ENCODE assay signal across 1 cellular context in the genomic region with DNA sequence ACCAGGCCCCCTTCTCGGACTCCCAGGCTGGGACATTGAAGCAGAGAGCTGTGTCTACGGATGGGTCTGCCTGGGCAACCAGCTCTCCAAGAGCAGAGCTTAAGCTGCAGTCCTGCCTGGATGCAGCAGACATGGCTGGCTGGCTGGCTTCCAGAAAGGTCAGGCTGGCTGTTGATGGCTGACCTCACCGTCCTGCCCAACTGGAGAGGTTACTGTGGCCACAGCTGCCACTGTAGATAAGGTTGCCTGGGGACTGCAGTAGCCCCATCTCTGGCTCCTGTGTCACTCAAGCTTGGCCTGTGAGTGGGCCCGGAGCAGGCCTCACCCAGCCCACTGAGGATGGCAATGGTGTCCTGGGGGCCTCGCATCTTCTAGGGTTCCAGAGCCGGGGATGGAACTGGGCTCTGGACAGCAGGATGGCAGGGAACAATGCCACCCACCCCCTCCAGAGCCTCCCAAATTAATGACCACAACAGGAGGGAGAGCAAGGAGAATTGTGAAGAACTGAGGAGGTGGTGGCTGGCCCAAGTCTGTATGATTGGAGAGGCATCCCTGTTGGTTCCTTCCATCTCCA.
TF ChIP-seq lines count a peak whose summit lies in the region.

No MANE protein-coding gene starts in this region.

TF ChIP-seq in K562, 482 proteins besides CTCF, POLR2A, EP300 and RAD21 (continued from another document and continues in another):
- TF ChIP-seq, protein P1, sequence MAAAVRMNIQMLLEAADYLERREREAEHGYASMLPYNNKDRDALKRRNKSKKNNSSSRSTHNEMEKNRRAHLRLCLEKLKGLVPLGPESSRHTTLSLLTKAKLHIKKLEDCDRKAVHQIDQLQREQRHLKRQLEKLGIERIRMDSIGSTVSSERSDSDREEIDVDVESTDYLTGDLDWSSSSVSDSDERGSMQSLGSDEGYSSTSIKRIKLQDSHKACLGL (CRISPR knock-in tag; IDR thresholded peaks at IDR 0.05; ENCODE audit: borderline replicate concordance, poor library complexity, severe bottlenecking) = no peak
- TF ChIP-seq ZNF77 (CRISPR knock-in tag; IDR thresholded peaks at IDR 0.05) = no peak
- 0 out of 3 replicates have a peak, but pooled peaks of 1 of the 2 experiments have one; percentile 45 for TF ChIP-seq CBX3 (IDR thresholded peaks at IDR 0.05; ENCODE audit: borderline replicate concordance in 1 of 2, low read length in 2 of 2)
- TF ChIP-seq PML (IDR thresholded peaks at IDR 0.05; ENCODE audit: low read length) = peak; percentile 93
- TF ChIP-seq, protein P2, sequence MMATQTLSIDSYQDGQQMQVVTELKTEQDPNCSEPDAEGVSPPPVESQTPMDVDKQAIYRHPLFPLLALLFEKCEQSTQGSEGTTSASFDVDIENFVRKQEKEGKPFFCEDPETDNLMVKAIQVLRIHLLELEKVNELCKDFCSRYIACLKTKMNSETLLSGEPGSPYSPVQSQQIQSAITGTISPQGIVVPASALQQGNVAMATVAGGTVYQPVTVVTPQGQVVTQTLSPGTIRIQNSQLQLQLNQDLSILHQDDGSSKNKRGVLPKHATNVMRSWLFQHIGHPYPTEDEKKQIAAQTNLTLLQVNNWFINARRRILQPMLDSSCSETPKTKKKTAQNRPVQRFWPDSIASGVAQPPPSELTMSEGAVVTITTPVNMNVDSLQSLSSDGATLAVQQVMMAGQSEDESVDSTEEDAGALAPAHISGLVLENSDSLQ (IDR thresholded peaks at IDR 0.05) = peak; percentile 98
- TF ChIP-seq ZNF695 (CRISPR knock-in tag; IDR thresholded peaks at IDR 0.05) = no peak
- TF ChIP-seq, protein P3, sequence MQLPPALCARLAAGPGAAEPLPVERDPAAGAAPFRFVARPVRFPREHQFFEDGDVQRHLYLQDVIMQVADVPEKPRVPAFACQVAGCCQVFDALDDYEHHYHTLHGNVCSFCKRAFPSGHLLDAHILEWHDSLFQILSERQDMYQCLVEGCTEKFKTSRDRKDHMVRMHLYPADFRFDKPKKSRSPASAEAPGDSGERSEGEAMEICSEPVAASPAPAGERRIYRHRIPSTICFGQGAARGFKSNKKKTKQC (CRISPR knock-in tag; IDR thresholded peaks at IDR 0.05) = no peak; the same call in 1 of the 2 replicates
- TF ChIP-seq, protein P4, sequence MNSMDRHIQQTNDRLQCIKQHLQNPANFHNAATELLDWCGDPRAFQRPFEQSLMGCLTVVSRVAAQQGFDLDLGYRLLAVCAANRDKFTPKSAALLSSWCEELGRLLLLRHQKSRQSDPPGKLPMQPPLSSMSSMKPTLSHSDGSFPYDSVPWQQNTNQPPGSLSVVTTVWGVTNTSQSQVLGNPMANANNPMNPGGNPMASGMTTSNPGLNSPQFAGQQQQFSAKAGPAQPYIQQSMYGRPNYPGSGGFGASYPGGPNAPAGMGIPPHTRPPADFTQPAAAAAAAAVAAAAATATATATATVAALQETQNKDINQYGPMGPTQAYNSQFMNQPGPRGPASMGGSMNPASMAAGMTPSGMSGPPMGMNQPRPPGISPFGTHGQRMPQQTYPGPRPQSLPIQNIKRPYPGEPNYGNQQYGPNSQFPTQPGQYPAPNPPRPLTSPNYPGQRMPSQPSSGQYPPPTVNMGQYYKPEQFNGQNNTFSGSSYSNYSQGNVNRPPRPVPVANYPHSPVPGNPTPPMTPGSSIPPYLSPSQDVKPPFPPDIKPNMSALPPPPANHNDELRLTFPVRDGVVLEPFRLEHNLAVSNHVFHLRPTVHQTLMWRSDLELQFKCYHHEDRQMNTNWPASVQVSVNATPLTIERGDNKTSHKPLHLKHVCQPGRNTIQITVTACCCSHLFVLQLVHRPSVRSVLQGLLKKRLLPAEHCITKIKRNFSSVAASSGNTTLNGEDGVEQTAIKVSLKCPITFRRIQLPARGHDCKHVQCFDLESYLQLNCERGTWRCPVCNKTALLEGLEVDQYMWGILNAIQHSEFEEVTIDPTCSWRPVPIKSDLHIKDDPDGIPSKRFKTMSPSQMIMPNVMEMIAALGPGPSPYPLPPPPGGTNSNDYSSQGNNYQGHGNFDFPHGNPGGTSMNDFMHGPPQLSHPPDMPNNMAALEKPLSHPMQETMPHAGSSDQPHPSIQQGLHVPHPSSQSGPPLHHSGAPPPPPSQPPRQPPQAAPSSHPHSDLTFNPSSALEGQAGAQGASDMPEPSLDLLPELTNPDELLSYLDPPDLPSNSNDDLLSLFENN (IDR thresholded peaks at IDR 0.05; ENCODE audit: low read depth in 2 of 2, low read length in 2 of 2) = peak in 1 of 2 experiments; percentile 94; a peak in 2 of 4 replicates
- peak; percentile 65 to 67; a peak in 3 of 4 replicates for TF ChIP-seq FOXK2 (conservative IDR thresholded peaks at IDR 0.05 in 1 of 2, IDR thresholded peaks at IDR 0.05 in 1 of 2; ENCODE audit: low read depth in 2 of 2)
- no peak for TF ChIP-seq BDP1 (IDR thresholded peaks at IDR 0.05; ENCODE audit: insufficient read depth, insufficient read length)
- TF ChIP-seq TAF7 (tag; IDR thresholded peaks at IDR 0.05) = 0 out of 2 replicates have a peak, but pooled peaks have one; percentile 2
- TF ChIP-seq JUNB (CRISPR knock-in tag; conservative IDR thresholded peaks at IDR 0.05) = no peak
- TF ChIP-seq ATF1 (CRISPR knock-in tag; IDR thresholded peaks at IDR 0.05) = no peak
- TF ChIP-seq ATF1 (tag; IDR thresholded peaks at IDR 0.05) = peak; percentile 70
- TF ChIP-seq MAZ (CRISPR knock-in tag; conservative IDR thresholded peaks at IDR 0.05 in 1 of 2, IDR thresholded peaks at IDR 0.05 in 1 of 2) = peak; percentile 49 to 85; a peak in 3 of 4 replicates
- peak; percentile 94 for TF ChIP-seq RFX1 (IDR thresholded peaks at IDR 0.05)
- no peak for TF ChIP-seq KHSRP (IDR thresholded peaks at IDR 0.05)
- peak; percentile 99 for TF ChIP-seq TCF3 (CRISPR knock-in tag; IDR thresholded peaks at IDR 0.05)
- no peak for TF ChIP-seq ZNF696 (CRISPR knock-in tag; conservative IDR thresholded peaks at IDR 0.05)
- no peak for TF ChIP-seq ZBTB8A (IDR thresholded peaks at IDR 0.05; ENCODE audit: partially characterized antibody)
- TF ChIP-seq, protein P5, sequence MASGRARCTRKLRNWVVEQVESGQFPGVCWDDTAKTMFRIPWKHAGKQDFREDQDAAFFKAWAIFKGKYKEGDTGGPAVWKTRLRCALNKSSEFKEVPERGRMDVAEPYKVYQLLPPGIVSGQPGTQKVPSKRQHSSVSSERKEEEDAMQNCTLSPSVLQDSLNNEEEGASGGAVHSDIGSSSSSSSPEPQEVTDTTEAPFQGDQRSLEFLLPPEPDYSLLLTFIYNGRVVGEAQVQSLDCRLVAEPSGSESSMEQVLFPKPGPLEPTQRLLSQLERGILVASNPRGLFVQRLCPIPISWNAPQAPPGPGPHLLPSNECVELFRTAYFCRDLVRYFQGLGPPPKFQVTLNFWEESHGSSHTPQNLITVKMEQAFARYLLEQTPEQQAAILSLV (tag; IDR thresholded peaks at IDR 0.05) = no peak
- TF ChIP-seq TCF7 (IDR thresholded peaks at IDR 0.05; ENCODE audit: borderline replicate concordance) = no peak
- TF ChIP-seq, protein P6, sequence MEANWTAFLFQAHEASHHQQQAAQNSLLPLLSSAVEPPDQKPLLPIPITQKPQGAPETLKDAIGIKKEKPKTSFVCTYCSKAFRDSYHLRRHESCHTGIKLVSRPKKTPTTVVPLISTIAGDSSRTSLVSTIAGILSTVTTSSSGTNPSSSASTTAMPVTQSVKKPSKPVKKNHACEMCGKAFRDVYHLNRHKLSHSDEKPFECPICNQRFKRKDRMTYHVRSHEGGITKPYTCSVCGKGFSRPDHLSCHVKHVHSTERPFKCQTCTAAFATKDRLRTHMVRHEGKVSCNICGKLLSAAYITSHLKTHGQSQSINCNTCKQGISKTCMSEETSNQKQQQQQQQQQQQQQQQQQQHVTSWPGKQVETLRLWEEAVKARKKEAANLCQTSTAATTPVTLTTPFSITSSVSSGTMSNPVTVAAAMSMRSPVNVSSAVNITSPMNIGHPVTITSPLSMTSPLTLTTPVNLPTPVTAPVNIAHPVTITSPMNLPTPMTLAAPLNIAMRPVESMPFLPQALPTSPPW (CRISPR knock-in tag; IDR thresholded peaks at IDR 0.05) = peak; percentile 68
- peak; percentile 98 for TF ChIP-seq CBFA2T3 (IDR thresholded peaks at IDR 0.05)
- peak; percentile 98 for TF ChIP-seq GATA2 (CRISPR knock-in tag; IDR thresholded peaks at IDR 0.05)
- TF ChIP-seq, protein P7, sequence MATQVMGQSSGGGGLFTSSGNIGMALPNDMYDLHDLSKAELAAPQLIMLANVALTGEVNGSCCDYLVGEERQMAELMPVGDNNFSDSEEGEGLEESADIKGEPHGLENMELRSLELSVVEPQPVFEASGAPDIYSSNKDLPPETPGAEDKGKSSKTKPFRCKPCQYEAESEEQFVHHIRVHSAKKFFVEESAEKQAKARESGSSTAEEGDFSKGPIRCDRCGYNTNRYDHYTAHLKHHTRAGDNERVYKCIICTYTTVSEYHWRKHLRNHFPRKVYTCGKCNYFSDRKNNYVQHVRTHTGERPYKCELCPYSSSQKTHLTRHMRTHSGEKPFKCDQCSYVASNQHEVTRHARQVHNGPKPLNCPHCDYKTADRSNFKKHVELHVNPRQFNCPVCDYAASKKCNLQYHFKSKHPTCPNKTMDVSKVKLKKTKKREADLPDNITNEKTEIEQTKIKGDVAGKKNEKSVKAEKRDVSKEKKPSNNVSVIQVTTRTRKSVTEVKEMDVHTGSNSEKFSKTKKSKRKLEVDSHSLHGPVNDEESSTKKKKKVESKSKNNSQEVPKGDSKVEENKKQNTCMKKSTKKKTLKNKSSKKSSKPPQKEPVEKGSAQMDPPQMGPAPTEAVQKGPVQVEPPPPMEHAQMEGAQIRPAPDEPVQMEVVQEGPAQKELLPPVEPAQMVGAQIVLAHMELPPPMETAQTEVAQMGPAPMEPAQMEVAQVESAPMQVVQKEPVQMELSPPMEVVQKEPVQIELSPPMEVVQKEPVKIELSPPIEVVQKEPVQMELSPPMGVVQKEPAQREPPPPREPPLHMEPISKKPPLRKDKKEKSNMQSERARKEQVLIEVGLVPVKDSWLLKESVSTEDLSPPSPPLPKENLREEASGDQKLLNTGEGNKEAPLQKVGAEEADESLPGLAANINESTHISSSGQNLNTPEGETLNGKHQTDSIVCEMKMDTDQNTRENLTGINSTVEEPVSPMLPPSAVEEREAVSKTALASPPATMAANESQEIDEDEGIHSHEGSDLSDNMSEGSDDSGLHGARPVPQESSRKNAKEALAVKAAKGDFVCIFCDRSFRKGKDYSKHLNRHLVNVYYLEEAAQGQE (CRISPR knock-in tag; IDR thresholded peaks at IDR 0.05; ENCODE audit: low read depth) = no peak
- peak; percentile 95 for TF ChIP-seq SMARCA4 (IDR thresholded peaks at IDR 0.05)
- peak; percentile 46 for TF ChIP-seq MYC (IDR thresholded peaks at IDR 0.05; ENCODE audit: low read depth, low read length)
- TF ChIP-seq MYC (CRISPR knock-in tag; IDR thresholded peaks at IDR 0.05; ENCODE audit: borderline replicate concordance, low read depth) = no peak
- TF ChIP-seq ZSCAN32 (CRISPR knock-in tag; IDR thresholded peaks at IDR 0.05) = peak; percentile 56; the same call in 1 of the 2 replicates
- no peak for TF ChIP-seq ESRRB (CRISPR knock-in tag; IDR thresholded peaks at IDR 0.05; ENCODE audit: borderline replicate concordance)
- no peak for TF ChIP-seq CHD4 (IDR thresholded peaks at IDR 0.05; ENCODE audit: insufficient read depth, insufficient replicate concordance, low read depth, low read length, poor library complexity, severe bottlenecking)
- TF ChIP-seq EWSR1 (IDR thresholded peaks at IDR 0.05; ENCODE audit: borderline replicate concordance, low read depth, partially characterized antibody) = no peak
- TF ChIP-seq HNRNPH1 (optimal IDR thresholded peaks at IDR 0.05; ENCODE audit: low read depth, low read length) = no peak
- TF ChIP-seq ZNF668 (CRISPR knock-in tag; IDR thresholded peaks at IDR 0.05) = no peak
- TF ChIP-seq ZNF224 (CRISPR knock-in tag; IDR thresholded peaks at IDR 0.05) = no peak
- TF ChIP-seq BCOR (IDR thresholded peaks at IDR 0.05) = peak; percentile 78
- TF ChIP-seq, protein P8, sequence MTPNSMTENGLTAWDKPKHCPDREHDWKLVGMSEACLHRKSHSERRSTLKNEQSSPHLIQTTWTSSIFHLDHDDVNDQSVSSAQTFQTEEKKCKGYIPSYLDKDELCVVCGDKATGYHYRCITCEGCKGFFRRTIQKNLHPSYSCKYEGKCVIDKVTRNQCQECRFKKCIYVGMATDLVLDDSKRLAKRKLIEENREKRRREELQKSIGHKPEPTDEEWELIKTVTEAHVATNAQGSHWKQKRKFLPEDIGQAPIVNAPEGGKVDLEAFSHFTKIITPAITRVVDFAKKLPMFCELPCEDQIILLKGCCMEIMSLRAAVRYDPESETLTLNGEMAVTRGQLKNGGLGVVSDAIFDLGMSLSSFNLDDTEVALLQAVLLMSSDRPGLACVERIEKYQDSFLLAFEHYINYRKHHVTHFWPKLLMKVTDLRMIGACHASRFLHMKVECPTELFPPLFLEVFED (CRISPR knock-in tag; conservative IDR thresholded peaks at IDR 0.05) = no peak
- TF ChIP-seq MXI1 (IDR thresholded peaks at IDR 0.05; ENCODE audit: low read depth, low read length) = peak; percentile 69
- peak; percentile 60; the same call in 1 of the 2 replicates for TF ChIP-seq ZNF583 (CRISPR knock-in tag; IDR thresholded peaks at IDR 0.05)
- TF ChIP-seq TCF7L2 (IDR thresholded peaks at IDR 0.05; ENCODE audit: low read depth, low read length) = no peak
- no peak for TF ChIP-seq RBM22 (IDR thresholded peaks at IDR 0.05; ENCODE audit: low read depth, low read length, poor library complexity, severe bottlenecking)
- TF ChIP-seq, protein P9, sequence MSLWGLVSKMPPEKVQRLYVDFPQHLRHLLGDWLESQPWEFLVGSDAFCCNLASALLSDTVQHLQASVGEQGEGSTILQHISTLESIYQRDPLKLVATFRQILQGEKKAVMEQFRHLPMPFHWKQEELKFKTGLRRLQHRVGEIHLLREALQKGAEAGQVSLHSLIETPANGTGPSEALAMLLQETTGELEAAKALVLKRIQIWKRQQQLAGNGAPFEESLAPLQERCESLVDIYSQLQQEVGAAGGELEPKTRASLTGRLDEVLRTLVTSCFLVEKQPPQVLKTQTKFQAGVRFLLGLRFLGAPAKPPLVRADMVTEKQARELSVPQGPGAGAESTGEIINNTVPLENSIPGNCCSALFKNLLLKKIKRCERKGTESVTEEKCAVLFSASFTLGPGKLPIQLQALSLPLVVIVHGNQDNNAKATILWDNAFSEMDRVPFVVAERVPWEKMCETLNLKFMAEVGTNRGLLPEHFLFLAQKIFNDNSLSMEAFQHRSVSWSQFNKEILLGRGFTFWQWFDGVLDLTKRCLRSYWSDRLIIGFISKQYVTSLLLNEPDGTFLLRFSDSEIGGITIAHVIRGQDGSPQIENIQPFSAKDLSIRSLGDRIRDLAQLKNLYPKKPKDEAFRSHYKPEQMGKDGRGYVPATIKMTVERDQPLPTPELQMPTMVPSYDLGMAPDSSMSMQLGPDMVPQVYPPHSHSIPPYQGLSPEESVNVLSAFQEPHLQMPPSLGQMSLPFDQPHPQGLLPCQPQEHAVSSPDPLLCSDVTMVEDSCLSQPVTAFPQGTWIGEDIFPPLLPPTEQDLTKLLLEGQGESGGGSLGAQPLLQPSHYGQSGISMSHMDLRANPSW (CRISPR knock-in tag; IDR thresholded peaks at IDR 0.05) = no peak
- TF ChIP-seq, protein P10, sequence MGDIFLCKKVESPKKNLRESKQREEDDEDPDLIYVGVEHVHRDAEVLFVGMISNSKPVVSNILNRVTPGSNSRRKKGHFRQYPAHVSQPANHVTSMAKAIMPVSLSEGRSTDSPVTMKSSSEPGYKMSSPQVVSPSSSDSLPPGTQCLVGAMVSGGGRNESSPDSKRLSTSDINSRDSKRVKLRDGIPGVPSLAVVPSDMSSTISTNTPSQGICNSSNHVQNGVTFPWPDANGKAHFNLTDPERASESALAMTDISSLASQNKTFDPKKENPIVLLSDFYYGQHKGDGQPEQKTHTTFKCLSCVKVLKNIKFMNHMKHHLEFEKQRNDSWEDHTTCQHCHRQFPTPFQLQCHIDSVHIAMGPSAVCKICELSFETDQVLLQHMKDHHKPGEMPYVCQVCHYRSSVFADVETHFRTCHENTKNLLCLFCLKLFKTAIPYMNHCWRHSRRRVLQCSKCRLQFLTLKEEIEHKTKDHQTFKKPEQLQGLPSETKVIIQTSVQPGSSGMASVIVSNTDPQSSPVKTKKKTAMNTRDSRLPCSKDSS (IDR thresholded peaks at IDR 0.05; ENCODE audit: low read depth, partially characterized antibody) = no peak
- TF ChIP-seq ZNF764 (CRISPR knock-in tag; IDR thresholded peaks at IDR 0.05; ENCODE audit: low read depth) = no peak
- TF ChIP-seq RBFOX2 (IDR thresholded peaks at IDR 0.05; ENCODE audit: low read depth, low read length) = peak; percentile 39
